In the genomic region with DNA sequence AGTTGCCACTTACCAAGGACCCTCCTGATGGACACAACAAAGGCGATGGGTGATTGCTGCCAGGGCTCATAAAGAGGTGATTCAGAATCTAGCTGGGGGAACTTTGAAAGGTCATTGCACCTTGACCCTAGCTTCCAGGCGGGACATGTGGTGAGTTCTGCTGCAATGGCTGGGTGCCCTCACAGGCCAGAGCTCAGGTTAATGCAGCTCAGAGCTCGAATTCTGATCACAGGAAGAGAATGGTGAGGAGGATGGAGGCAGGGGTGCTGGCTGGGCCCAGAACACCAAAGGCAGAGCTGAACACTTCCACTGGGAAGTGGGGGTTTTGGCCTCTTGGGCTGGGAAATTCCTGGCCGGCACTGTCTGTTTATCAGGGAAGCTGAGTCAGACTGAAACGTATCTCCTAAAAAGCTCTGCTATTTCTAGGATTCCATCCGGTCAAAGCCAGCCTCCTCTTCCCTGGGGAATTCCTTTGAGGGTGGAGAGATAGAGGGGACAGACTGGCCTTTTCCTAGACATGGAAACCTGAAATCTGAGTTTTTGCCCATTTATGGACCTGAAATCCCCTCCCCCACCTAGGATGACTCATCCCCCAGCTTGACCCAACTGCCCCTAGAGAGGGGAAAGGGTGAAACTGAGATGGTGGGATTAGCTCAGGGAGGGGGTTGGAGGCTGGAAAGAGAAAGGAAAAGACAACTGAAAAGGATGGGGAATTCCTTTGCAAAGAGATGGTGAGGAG, we compare ENCODE assay signal across 1 cellular context.
TF ChIP-seq lines count a peak whose summit lies in the region.

No MANE protein-coding gene starts in this region.

TF ChIP-seq in HepG2, 621 proteins besides CTCF, POLR2A, EP300 and RAD21 (continued from another document):
- TF ChIP-seq, protein P1, sequence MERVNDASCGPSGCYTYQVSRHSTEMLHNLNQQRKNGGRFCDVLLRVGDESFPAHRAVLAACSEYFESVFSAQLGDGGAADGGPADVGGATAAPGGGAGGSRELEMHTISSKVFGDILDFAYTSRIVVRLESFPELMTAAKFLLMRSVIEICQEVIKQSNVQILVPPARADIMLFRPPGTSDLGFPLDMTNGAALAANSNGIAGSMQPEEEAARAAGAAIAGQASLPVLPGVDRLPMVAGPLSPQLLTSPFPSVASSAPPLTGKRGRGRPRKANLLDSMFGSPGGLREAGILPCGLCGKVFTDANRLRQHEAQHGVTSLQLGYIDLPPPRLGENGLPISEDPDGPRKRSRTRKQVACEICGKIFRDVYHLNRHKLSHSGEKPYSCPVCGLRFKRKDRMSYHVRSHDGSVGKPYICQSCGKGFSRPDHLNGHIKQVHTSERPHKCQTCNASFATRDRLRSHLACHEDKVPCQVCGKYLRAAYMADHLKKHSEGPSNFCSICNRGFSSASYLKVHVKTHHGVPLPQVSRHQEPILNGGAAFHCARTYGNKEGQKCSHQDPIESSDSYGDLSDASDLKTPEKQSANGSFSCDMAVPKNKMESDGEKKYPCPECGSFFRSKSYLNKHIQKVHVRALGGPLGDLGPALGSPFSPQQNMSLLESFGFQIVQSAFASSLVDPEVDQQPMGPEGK (CRISPR knock-in tag; IDR thresholded peaks at IDR 0.05), result peak; percentile 67; the same call in 1 of the 2 replicates
- TF ChIP-seq, protein P2, sequence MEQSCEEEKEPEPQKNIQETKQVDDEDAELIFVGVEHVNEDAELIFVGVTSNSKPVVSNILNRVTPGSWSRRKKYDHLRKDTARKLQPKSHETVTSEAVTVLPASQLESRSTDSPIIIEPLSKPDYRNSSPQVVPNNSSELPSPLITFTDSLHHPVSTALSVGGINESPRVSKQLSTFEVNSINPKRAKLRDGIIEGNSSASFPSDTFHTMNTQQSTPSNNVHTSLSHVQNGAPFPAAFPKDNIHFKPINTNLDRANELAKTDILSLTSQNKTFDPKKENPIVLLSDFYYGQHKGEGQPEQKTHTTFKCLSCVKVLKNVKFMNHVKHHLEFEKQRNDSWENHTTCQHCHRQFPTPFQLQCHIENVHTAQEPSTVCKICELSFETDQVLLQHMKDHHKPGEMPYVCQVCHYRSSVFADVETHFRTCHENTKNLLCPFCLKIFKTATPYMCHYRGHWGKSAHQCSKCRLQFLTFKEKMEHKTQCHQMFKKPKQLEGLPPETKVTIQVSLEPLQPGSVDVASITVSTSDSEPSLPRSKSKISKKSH (CRISPR knock-in tag; IDR thresholded peaks at IDR 0.05; ENCODE audit: borderline replicate concordance), result no peak
- TF ChIP-seq EHMT2 (IDR thresholded peaks at IDR 0.05; ENCODE audit: borderline replicate concordance, low read depth, low read length) (no peak), U2AF2 (IDR thresholded peaks at IDR 0.05; ENCODE audit: low read depth, low read length) (no peak), KMT2A (CRISPR knock-in tag; IDR thresholded peaks at IDR 0.05) (peak; percentile 27; the same call in 1 of the 2 replicates), IRF2 (CRISPR knock-in tag; IDR thresholded peaks at IDR 0.05) (peak; percentile 4; the same call in 1 of the 2 replicates), FOSL1 (CRISPR knock-in tag; IDR thresholded peaks at IDR 0.05; ENCODE audit: borderline replicate concordance) (peak; percentile 94), PAX8 (CRISPR knock-in tag; IDR thresholded peaks at IDR 0.05; ENCODE audit: borderline replicate concordance) (no peak), SOX6 (IDR thresholded peaks at IDR 0.05) (no peak), SOX6 (CRISPR knock-in tag; IDR thresholded peaks at IDR 0.05) (peak; percentile 73), ZNF124 (CRISPR knock-in tag; IDR thresholded peaks at IDR 0.05) (0 out of 2 replicates have a peak, but pooled peaks have one; percentile 29), ZNF468 (CRISPR knock-in tag; IDR thresholded peaks at IDR 0.05) (no peak), CBFB (CRISPR knock-in tag; IDR thresholded peaks at IDR 0.05) (peak; percentile 13; the same call in 1 of the 2 replicates), POLR2G (IDR thresholded peaks at IDR 0.05; ENCODE audit: low read depth, low read length) (peak; percentile 53), HNF4G (IDR thresholded peaks at IDR 0.05; ENCODE audit: borderline replicate concordance, low read depth, low read length) (peak; percentile 67; the same call in 1 of the 2 replicates), HNF4G (CRISPR knock-in tag; IDR thresholded peaks at IDR 0.05; ENCODE audit: borderline replicate concordance, low read depth) (no peak; the same call in 1 of the 2 replicates), RFXAP (CRISPR knock-in tag; IDR thresholded peaks at IDR 0.05; ENCODE audit: borderline replicate concordance) (no peak; the same call in 1 of the 2 replicates), GABPA (IDR thresholded peaks at IDR 0.05; ENCODE audit: low read depth, low read length) (no peak), GABPA (CRISPR knock-in tag; IDR thresholded peaks at IDR 0.05; ENCODE audit: low read depth) (no peak), ZFP41 (CRISPR knock-in tag; IDR thresholded peaks at IDR 0.05; ENCODE audit: borderline replicate concordance) (no peak), CREB1 (IDR thresholded peaks at IDR 0.05) (no peak), CREB1 (CRISPR knock-in tag; IDR thresholded peaks at IDR 0.05) (no peak), SALL1 (CRISPR knock-in tag; IDR thresholded peaks at IDR 0.05) (peak; percentile 60), AGO1 (IDR thresholded peaks at IDR 0.05; ENCODE audit: low read depth, low read length, poor library complexity, severe bottlenecking) (no peak), HDAC1 (CRISPR knock-in tag; IDR thresholded peaks at IDR 0.05) (peak; percentile 51; the same call in 1 of the 2 replicates), CCDC6 (CRISPR knock-in tag; IDR thresholded peaks at IDR 0.05) (no peak), ZNF563 (CRISPR knock-in tag; IDR thresholded peaks at IDR 0.05) (no peak), FOXA3 (CRISPR knock-in tag; IDR thresholded peaks at IDR 0.05) (0 out of 2 replicates have a peak, but pooled peaks have one; percentile 14), ZNF343 (CRISPR knock-in tag; IDR thresholded peaks at IDR 0.05) (no peak; the same call in 1 of the 2 replicates), ZNF430 (CRISPR knock-in tag; IDR thresholded peaks at IDR 0.05) (no peak), ZEB1 (IDR thresholded peaks at IDR 0.05; ENCODE audit: insufficient replicate concordance, low read depth) (peak; percentile 9), ZFAT (CRISPR knock-in tag; conservative IDR thresholded peaks at IDR 0.05) (no peak), DMAP1 (CRISPR knock-in tag; IDR thresholded peaks at IDR 0.05) (peak; percentile 71), ZNF660 (CRISPR knock-in tag; IDR thresholded peaks at IDR 0.05; ENCODE audit: borderline replicate concordance, low read depth) (no peak)
- TF ChIP-seq, protein P3, sequence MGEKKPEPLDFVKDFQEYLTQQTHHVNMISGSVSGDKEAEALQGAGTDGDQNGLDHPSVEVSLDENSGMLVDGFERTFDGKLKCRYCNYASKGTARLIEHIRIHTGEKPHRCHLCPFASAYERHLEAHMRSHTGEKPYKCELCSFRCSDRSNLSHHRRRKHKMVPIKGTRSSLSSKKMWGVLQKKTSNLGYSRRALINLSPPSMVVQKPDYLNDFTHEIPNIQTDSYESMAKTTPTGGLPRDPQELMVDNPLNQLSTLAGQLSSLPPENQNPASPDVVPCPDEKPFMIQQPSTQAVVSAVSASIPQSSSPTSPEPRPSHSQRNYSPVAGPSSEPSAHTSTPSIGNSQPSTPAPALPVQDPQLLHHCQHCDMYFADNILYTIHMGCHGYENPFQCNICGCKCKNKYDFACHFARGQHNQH (CRISPR knock-in tag; IDR thresholded peaks at IDR 0.05), result 0 out of 2 replicates have a peak, but pooled peaks have one; percentile 28
- TF ChIP-seq, protein P4, sequence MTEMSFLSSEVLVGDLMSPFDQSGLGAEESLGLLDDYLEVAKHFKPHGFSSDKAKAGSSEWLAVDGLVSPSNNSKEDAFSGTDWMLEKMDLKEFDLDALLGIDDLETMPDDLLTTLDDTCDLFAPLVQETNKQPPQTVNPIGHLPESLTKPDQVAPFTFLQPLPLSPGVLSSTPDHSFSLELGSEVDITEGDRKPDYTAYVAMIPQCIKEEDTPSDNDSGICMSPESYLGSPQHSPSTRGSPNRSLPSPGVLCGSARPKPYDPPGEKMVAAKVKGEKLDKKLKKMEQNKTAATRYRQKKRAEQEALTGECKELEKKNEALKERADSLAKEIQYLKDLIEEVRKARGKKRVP (CRISPR knock-in tag; IDR thresholded peaks at IDR 0.05), result no peak
- TF ChIP-seq, protein P5, sequence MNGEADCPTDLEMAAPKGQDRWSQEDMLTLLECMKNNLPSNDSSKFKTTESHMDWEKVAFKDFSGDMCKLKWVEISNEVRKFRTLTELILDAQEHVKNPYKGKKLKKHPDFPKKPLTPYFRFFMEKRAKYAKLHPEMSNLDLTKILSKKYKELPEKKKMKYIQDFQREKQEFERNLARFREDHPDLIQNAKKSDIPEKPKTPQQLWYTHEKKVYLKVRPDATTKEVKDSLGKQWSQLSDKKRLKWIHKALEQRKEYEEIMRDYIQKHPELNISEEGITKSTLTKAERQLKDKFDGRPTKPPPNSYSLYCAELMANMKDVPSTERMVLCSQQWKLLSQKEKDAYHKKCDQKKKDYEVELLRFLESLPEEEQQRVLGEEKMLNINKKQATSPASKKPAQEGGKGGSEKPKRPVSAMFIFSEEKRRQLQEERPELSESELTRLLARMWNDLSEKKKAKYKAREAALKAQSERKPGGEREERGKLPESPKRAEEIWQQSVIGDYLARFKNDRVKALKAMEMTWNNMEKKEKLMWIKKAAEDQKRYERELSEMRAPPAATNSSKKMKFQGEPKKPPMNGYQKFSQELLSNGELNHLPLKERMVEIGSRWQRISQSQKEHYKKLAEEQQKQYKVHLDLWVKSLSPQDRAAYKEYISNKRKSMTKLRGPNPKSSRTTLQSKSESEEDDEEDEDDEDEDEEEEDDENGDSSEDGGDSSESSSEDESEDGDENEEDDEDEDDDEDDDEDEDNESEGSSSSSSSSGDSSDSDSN (CRISPR knock-in tag; IDR thresholded peaks at IDR 0.05), result 0 out of 2 replicates have a peak, but pooled peaks have one; percentile 26
- TF ChIP-seq, protein P6, sequence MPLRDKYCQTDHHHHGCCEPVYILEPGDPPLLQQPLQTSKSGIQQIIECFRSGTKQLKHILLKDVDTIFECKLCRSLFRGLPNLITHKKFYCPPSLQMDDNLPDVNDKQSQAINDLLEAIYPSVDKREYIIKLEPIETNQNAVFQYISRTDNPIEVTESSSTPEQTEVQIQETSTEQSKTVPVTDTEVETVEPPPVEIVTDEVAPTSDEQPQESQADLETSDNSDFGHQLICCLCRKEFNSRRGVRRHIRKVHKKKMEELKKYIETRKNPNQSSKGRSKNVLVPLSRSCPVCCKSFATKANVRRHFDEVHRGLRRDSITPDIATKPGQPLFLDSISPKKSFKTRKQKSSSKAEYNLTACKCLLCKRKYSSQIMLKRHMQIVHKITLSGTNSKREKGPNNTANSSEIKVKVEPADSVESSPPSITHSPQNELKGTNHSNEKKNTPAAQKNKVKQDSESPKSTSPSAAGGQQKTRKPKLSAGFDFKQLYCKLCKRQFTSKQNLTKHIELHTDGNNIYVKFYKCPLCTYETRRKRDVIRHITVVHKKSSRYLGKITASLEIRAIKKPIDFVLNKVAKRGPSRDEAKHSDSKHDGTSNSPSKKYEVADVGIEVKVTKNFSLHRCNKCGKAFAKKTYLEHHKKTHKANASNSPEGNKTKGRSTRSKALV (CRISPR knock-in tag; IDR thresholded peaks at IDR 0.05), result no peak
- TF ChIP-seq, protein P7, sequence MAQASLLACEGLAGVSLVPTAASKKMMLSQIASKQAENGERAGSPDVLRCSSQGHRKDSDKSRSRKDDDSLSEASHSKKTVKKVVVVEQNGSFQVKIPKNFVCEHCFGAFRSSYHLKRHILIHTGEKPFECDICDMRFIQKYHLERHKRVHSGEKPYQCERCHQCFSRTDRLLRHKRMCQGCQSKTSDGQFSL (CRISPR knock-in tag; IDR thresholded peaks at IDR 0.05), result no peak
- TF ChIP-seq, protein P8, sequence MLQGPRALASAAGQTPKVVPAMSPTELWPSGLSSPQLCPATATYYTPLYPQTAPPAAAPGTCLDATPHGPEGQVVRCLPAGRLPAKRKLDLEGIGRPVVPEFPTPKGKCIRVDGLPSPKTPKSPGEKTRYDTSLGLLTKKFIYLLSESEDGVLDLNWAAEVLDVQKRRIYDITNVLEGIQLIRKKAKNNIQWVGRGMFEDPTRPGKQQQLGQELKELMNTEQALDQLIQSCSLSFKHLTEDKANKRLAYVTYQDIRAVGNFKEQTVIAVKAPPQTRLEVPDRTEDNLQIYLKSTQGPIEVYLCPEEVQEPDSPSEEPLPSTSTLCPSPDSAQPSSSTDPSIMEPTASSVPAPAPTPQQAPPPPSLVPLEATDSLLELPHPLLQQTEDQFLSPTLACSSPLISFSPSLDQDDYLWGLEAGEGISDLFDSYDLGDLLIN (CRISPR knock-in tag; IDR thresholded peaks at IDR 0.05; ENCODE audit: borderline replicate concordance), result no peak
- TF ChIP-seq, protein P9, sequence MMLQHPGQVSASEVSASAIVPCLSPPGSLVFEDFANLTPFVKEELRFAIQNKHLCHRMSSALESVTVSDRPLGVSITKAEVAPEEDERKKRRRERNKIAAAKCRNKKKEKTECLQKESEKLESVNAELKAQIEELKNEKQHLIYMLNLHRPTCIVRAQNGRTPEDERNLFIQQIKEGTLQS (CRISPR knock-in tag; IDR thresholded peaks at IDR 0.05), result peak; percentile 97
- TF ChIP-seq, protein P10, sequence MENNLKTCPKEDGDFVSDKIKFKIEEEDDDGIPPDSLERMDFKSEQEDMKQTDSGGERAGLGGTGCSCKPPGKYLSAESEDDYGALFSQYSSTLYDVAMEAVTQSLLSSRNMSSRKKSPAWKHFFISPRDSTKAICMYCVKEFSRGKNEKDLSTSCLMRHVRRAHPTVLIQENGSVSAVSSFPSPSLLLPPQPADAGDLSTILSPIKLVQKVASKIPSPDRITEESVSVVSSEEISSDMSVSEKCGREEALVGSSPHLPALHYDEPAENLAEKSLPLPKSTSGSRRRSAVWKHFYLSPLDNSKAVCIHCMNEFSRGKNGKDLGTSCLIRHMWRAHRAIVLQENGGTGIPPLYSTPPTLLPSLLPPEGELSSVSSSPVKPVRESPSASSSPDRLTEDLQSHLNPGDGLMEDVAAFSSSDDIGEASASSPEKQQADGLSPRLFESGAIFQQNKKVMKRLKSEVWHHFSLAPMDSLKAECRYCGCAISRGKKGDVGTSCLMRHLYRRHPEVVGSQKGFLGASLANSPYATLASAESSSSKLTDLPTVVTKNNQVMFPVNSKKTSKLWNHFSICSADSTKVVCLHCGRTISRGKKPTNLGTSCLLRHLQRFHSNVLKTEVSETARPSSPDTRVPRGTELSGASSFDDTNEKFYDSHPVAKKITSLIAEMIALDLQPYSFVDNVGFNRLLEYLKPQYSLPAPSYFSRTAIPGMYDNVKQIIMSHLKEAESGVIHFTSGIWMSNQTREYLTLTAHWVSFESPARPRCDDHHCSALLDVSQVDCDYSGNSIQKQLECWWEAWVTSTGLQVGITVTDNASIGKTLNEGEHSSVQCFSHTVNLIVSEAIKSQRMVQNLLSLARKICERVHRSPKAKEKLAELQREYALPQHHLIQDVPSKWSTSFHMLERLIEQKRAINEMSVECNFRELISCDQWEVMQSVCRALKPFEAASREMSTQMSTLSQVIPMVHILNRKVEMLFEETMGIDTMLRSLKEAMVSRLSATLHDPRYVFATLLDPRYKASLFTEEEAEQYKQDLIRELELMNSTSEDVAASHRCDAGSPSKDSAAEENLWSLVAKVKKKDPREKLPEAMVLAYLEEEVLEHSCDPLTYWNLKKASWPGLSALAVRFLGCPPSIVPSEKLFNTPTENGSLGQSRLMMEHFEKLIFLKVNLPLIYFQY (CRISPR knock-in tag; IDR thresholded peaks at IDR 0.05; ENCODE audit: borderline replicate concordance), result no peak
